Comparison of ENCODE assay signal across 17 cellular contexts in the genomic region with DNA sequence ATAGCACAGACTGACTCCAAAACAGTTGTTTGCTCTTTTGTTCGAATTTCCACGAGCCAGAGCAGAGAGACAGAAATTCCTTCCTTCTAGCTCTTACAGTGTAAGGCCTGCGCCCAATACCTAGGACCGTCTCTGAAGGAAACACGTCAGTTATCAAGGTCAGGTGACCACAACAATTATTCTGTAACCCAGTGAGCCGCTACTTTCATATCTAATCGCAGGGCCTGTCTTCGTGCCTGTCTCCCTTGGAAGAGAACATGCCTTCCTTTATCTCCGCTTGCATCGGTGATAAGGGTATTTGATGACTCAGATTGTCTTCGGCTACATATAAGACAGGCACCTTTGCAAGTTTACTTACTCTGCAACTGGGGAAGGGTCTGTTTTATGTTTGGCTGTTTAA.
DNase-seq lines count a peak whose midpoint lies in the region; ATAC-seq, FAIRE-seq and TF ChIP-seq lines count a peak whose summit lies in the region.
"Had no signal": no experiment of that assay in that cellular context is flagged by ENCODE, and none has a peak within 500 bp of the region (broad histone marks: within the 10 kb centered on the region; RNA-seq: fewer than 3 reads in every experiment).

No MANE protein-coding gene starts in this region.

- no peak overlapping the region for H2AFZ ChIP-seq in K562 (ENCODE audit: low read depth, low read length)
- H2AFZ ChIP-seq in hepatocyte, result no peak overlapping the region

- H3K9me2 ChIP-seq in hepatocyte (replicated peaks; ENCODE audit: insufficient read depth), result no peaks in the 10 kb centered on the region

- H3K4me1 Mint-ChIP-seq in T-helper 17 cell, result peaks cover 25% of the 10 kb centered on the region

- H4K20me1 ChIP-seq in K562 (replicated peaks; ENCODE audit: control insufficient read depth, insufficient read depth, low read length) (0 out of 2 replicates have a peak, but pooled peaks cover 4% of the 10 kb centered on the region), hepatocyte (ENCODE audit: insufficient read depth, poor library complexity, severe bottlenecking) (no peaks in the 10 kb centered on the region)

- TF ChIP-seq POLR2A in K562 (conservative IDR thresholded peaks at IDR 0.05) (no peak), testis (IDR thresholded peaks at IDR 0.05) (no peak)

- H3K4me3 Mint-ChIP-seq in T-helper 17 cell, result peak overlapping the region; percentile 2

- in situ Hi-C loops in K562 (cut with MboI), result no loop called here

- no peak for ATAC-seq in T-helper 17 cell
- no peak for ATAC-seq in K562
- ATAC-seq in GM18873 (IDR thresholded peaks at IDR 0.05; ENCODE audit: low FRiP score, unreplicated experiment), result no peak
- no peak for ATAC-seq in GM18511 (IDR thresholded peaks at IDR 0.05; ENCODE audit: unreplicated experiment)
- ATAC-seq: A549 had no signal

- no peaks in the 10 kb centered on the region for H3K4me1 ChIP-seq in K562 (replicated peaks in 1 of 2; ENCODE audit: control insufficient read depth in 2 of 2, insufficient read depth in 2 of 2, low read length in 2 of 2)
- H3K4me1 ChIP-seq in hepatocyte (ENCODE audit: insufficient read depth), result peaks cover 5% of the 10 kb centered on the region
- H3K4me1 ChIP-seq in testis, result no peaks in the 10 kb centered on the region
- H3K4me1 ChIP-seq: A549, BE2C had no signal

- H3K36me3 ChIP-seq in K562 (ENCODE audit: control insufficient read depth, insufficient read depth, low read length) (no peaks in the 10 kb centered on the region), hepatocyte (replicated peaks; ENCODE audit: insufficient read depth, low read depth) (no peaks in the 10 kb centered on the region), testis (ENCODE audit: low read depth, missing control alignments) (no peaks in the 10 kb centered on the region)
- H3K36me3 ChIP-seq: BE2C had no signal

- CTCF ChIA-PET in K562 (lab: Yijun Ruan, JAX; ENCODE audit: low intra/inter-chr PET ratio), result no interaction called here

- intact Hi-C loops in K562 (cut with micrococcal nuclease) (no loop called here), testis (cut with DNase I; ENCODE audit: low total_unique reads) (no loop called here), posterior cingulate gyrus (cut with DNase I) (no loop called here)

- H3K9me3 ChIP-seq in T-helper 17 cell (ENCODE audit: control insufficient read depth, low read length, poor library complexity, severe bottlenecking), result no peaks in the 10 kb centered on the region
- H3K9me3 ChIP-seq in K562 (replicated peaks; ENCODE audit: control insufficient read depth, insufficient read depth, low read depth, low read length), result no peaks in the 10 kb centered on the region
- no peaks in the 10 kb centered on the region for H3K9me3 ChIP-seq in hepatocyte (ENCODE audit: low read depth)
- H3K9me3 ChIP-seq in testis, result no peaks in the 10 kb centered on the region
- H3K9me3 ChIP-seq: A549, BE2C had no signal

- H3K27ac ChIP-seq in K562 (ENCODE audit: extremely low read depth, low read depth, low read length) (no peak overlapping the region), hepatocyte (peak overlapping the region; percentile 75), testis (no peak overlapping the region)
- H3K27ac ChIP-seq: A549, C4-2B had no signal

- H3K9me1 ChIP-seq in K562 (ENCODE audit: control insufficient read depth, insufficient read depth, low read length), result no peaks in the 10 kb centered on the region

- WGBS in K562 (ENCODE audit: insufficient coverage, low coverage, missing lambda C conversion rate), result 1% methylated on average over 11 of the region's 11 CpGs
- 24% methylated on average over 11 of the region's 11 CpGs for WGBS in hepatocyte (ENCODE audit: low lambda C conversion rate, missing lambda C conversion rate)
- 68 to 76% methylated on average over 11 of the region's 11 CpGs for WGBS in testis, 2 donors

- H3K27ac Mint-ChIP-seq in T-helper 17 cell, result no peak overlapping the region

- BruUV-seq in K562 (replicated peaks; lab: Mats Ljungman, UMichigan), result no TSS peak

- no peak overlapping the region for H3K4me3 ChIP-seq in K562
- peak overlapping the region; percentile 6 for H3K4me3 ChIP-seq in hepatocyte
- H3K4me3 ChIP-seq in testis, result no peak overlapping the region
- H3K4me3 ChIP-seq: A549 had no signal

- no peak for TF ChIP-seq EP300 in K562 (IDR thresholded peaks at IDR 0.05; ENCODE audit: low read length)

- FAIRE-seq in K562 (lab: Jason Lieb, UNC), result no peak
- FAIRE-seq: A549, D721Med, GM12892 had no signal

- H3K36me3 Mint-ChIP-seq in T-helper 17 cell (ENCODE audit: low read depth), result no peaks in the 10 kb centered on the region
- H3K36me3 Mint-ChIP-seq: CD4-positive, alpha-beta memory T cell had no signal

- H3K27me3 ChIP-seq in K562 (ENCODE audit: control insufficient read depth in 2 of 2, insufficient read depth in 2 of 2, low read length in 2 of 2) (peaks cover 23 to 42% of the 10 kb centered on the region in 2 experiments), hepatocyte (no peaks in the 10 kb centered on the region), testis (no peaks in the 10 kb centered on the region)
- H3K27me3 ChIP-seq: BE2C had no signal

- TF ChIP-seq CTCF in K562 (IDR thresholded peaks at IDR 0.05 in 2 of 3, conservative IDR thresholded peaks at IDR 0.05 in 1 of 3; ENCODE audit: insufficient read depth in 2 of 3, low read depth in 1 of 3, low read length in 3 of 3), result no peak
- TF ChIP-seq CTCF in hepatocyte (IDR thresholded peaks at IDR 0.05; ENCODE audit: poor library complexity), result no peak
- no peak for TF ChIP-seq CTCF in testis (IDR thresholded peaks at IDR 0.05)

- no peak for DNase-seq in T-helper 17 cell
- DNase-seq in K562 (ENCODE audit: extremely low read depth in 1 of 4, low spot score in 3 of 4), result no peak
- DNase-seq in hepatocyte (ENCODE audit: low spot score), result peak; percentile 64
- DNase-seq in testis, result peak; percentile 17
- no peak for DNase-seq in posterior cingulate gyrus
- DNase-seq: BE2C; CD4-positive, alpha-beta memory T cell; DND-41; GDM1; H7; IMR-90 had no signal

- peaks cover 13% of the 10 kb centered on the region for H3K27me3 Mint-ChIP-seq in T-helper 17 cell
- H3K27me3 Mint-ChIP-seq: CD4-positive, alpha-beta memory T cell had no signal

- no peaks in the 10 kb centered on the region for H3K79me2 ChIP-seq in K562 (ENCODE audit: control insufficient read depth, insufficient read depth, low read length)
- no peaks in the 10 kb centered on the region for H3K79me2 ChIP-seq in hepatocyte

- POLR2A ChIA-PET in K562 (lab: Yijun Ruan, JAX), result no interaction called here

- no peak overlapping the region for H3K9ac ChIP-seq in K562 (ENCODE audit: insufficient read depth in 1 of 2, low read depth in 2 of 2, low read length in 2 of 2)

- H3K4me2 ChIP-seq in K562 (ENCODE audit: insufficient read depth, low read length) (peak overlapping the region; percentile 14; the same call in 1 of the 2 replicates), hepatocyte (peak overlapping the region; percentile 45)
- H3K4me2 ChIP-seq: A549 had no signal

- no peak for TF ChIP-seq RAD21 in K562 (CRISPR knock-in tag; conservative IDR thresholded peaks at IDR 0.05 in 1 of 2, IDR thresholded peaks at IDR 0.05 in 1 of 2)

TF ChIP-seq in K562, 482 proteins besides CTCF, POLR2A, EP300 and RAD21:
- TF ChIP-seq CREM (IDR thresholded peaks at IDR 0.05; ENCODE audit: low read depth), result peak; percentile 75
- TF ChIP-seq, protein P1, sequence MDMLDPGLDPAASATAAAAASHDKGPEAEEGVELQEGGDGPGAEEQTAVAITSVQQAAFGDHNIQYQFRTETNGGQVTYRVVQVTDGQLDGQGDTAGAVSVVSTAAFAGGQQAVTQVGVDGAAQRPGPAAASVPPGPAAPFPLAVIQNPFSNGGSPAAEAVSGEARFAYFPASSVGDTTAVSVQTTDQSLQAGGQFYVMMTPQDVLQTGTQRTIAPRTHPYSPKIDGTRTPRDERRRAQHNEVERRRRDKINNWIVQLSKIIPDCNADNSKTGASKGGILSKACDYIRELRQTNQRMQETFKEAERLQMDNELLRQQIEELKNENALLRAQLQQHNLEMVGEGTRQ (CRISPR knock-in tag; IDR thresholded peaks at IDR 0.05), result peak; percentile 55
- TF ChIP-seq, protein P2, sequence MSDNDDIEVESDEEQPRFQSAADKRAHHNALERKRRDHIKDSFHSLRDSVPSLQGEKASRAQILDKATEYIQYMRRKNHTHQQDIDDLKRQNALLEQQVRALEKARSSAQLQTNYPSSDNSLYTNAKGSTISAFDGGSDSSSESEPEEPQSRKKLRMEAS (CRISPR knock-in tag; IDR thresholded peaks at IDR 0.05), result no peak
- peak; percentile 51 for TF ChIP-seq FOSL1 (tag; conservative IDR thresholded peaks at IDR 0.05)
- TF ChIP-seq CBX2 (IDR thresholded peaks at IDR 0.05; ENCODE audit: insufficient read depth, low read length, poor library complexity, severe bottlenecking), result no peak
- no peak for TF ChIP-seq CREB1 (IDR thresholded peaks at IDR 0.05)
- TF ChIP-seq CREB1 (CRISPR knock-in tag; IDR thresholded peaks at IDR 0.05), result 0 out of 2 replicates have a peak, but pooled peaks have one; percentile 30

Comparison
In these comparisons a context has a peak if more than half of its experiments do, and no peak if none do; other contexts are left out.
1. DNase-seq: peak in hepatocyte (single experiment) and testis (single experiment); none in T-helper 17 cell (0 of 3), K562 (0 of 4) and posterior cingulate gyrus (0 of 10).